In genomic region chr1:162822391-162823200, GRCh38 we compare ENCODE assay signal across 9 cellular contexts. TPM values are rescaled to one million over a fixed set of nuclear protein-coding genes. Genes with fewer than 3 reads are reported as not detected.
DNase-seq lines count a peak whose midpoint lies in the region; ATAC-seq and TF ChIP-seq lines count a peak whose summit lies in the region.
"Had no signal": no experiment of that assay in that cellular context is flagged by ENCODE, and none has a peak within 500 bp of the region (broad histone marks: within the 10 kb centered on the region; RNA-seq: fewer than 3 reads in every experiment).

No MANE protein-coding gene starts in this region.

- H3K4me3 Mint-ChIP-seq in Calu3 (ENCODE audit: low read depth, unreplicated experiment): peak overlapping the region; percentile 79
- H3K4me3 Mint-ChIP-seq in activated T-cell treated with anti-CD3 and anti-CD28 coated beads, Interleukin-2, amount 50 U/mL, for 24 hours: peak overlapping the region; percentile 66

- H3K36me3 ChIP-seq in cardiac muscle cell: no peaks in the 10 kb centered on the region
- no peaks in the 10 kb centered on the region for H3K36me3 ChIP-seq in ovary

- H3K27ac ChIP-seq in cardiac muscle cell: no peak overlapping the region
- H3K27ac ChIP-seq in ovary: no peak overlapping the region
- H3K27ac ChIP-seq: HL-60 had no signal

- peaks cover 31% of the 10 kb centered on the region for H3K4me1 Mint-ChIP-seq in Calu3 (ENCODE audit: low read depth, unreplicated experiment)
- peaks cover 23% of the 10 kb centered on the region for H3K4me1 Mint-ChIP-seq in activated T-cell treated with anti-CD3 and anti-CD28 coated beads, Interleukin-2, amount 50 U/mL, for 24 hours (ENCODE audit: low read depth)

- CTCF ChIA-PET in Calu3 (lab: Charles Lee): interaction anchor here (0.5 to 0.9 kb wide), 2 partner anchors 93 to 282 kb away, joined by 3 to 6 read pairs; no protein-coding TSS in a partner anchor

- BruUV-seq in Calu3 (replicated peaks; lab: Mats Ljungman, UMichigan): no TSS peak

- H3K36me3 Mint-ChIP-seq in Calu3 (ENCODE audit: insufficient read depth, unreplicated experiment): peaks cover 17% of the 10 kb centered on the region
- no peaks in the 10 kb centered on the region for H3K36me3 Mint-ChIP-seq in activated T-cell treated with anti-CD3 and anti-CD28 coated beads, Interleukin-2, amount 50 U/mL, for 24 hours (ENCODE audit: low read depth)

- ATAC-seq in HG02588 (IDR thresholded peaks at IDR 0.05; ENCODE audit: unreplicated experiment): no peak

- WGBS in ovary, 3 donors: 4 to 5% (median 5%) methylated on average over 44 of the region's 44 CpGs

- H3K9me3 Mint-ChIP-seq in Calu3 (ENCODE audit: low read depth, unreplicated experiment): no peaks in the 10 kb centered on the region
- no peaks in the 10 kb centered on the region for H3K9me3 Mint-ChIP-seq in activated T-cell treated with anti-CD3 and anti-CD28 coated beads, Interleukin-2, amount 50 U/mL, for 24 hours

- peak overlapping the region; percentile 60 for H3K27ac Mint-ChIP-seq in Calu3 (ENCODE audit: unreplicated experiment)
- H3K27ac Mint-ChIP-seq in activated T-cell treated with anti-CD3 and anti-CD28 coated beads, Interleukin-2, amount 50 U/mL, for 24 hours: peak overlapping the region; percentile 55

- TF ChIP-seq POLR2A in ovary (IDR thresholded peaks at IDR 0.05): no peak

- H3K4me1 ChIP-seq in cardiac muscle cell (ENCODE audit: low read depth): peaks cover 16% of the 10 kb centered on the region
- peaks cover 5% of the 10 kb centered on the region for H3K4me1 ChIP-seq in ovary (ENCODE audit: insufficient read depth)

- peak overlapping the region; percentile 28 for H3K4me3 ChIP-seq in cardiac muscle cell
- H3K4me3 ChIP-seq in ovary: peak overlapping the region; percentile 20

- DNase-seq in Calu3 (peak; percentile 51), M059J (ENCODE audit: low read depth) (peak; percentile 42), cardiac muscle cell (ENCODE audit: low read depth in 1 of 2, low spot score in 1 of 2) (peak in 1 of 2 donors; percentile 39), ovary (peak; percentile 13 to 57 (median 24)), SW 1271 (lab: John Stamatoyannopoulos, UW) (no peak)
- peak; percentile 29 for DNase-seq in activated T-cell treated with anti-CD3 and anti-CD28 coated beads, Interleukin-2, amount 50 U/mL, for 24 hours
- DNase-seq in stimulated activated CD4-positive, alpha-beta T cell treated with anti-CD3 and anti-CD28 coated beads, Interleukin-4, amount 100 ng/mL, for 24 hours: no peak

- H3K9me3 ChIP-seq in cardiac muscle cell (ENCODE audit: low read depth) (no peaks in the 10 kb centered on the region), ovary (no peaks in the 10 kb centered on the region)

- H3K27me3 ChIP-seq in cardiac muscle cell: peaks cover 19% of the 10 kb centered on the region
- no peaks in the 10 kb centered on the region for H3K27me3 ChIP-seq in ovary

- TF ChIP-seq CTCF in Calu3 (IDR thresholded peaks at IDR 0.05; ENCODE audit: unreplicated experiment): no peak
- peak; percentile 18 for TF ChIP-seq CTCF in cardiac muscle cell (IDR thresholded peaks at IDR 0.05; ENCODE audit: low read depth, low read length)
- no peak for TF ChIP-seq CTCF in ovary (IDR thresholded peaks at IDR 0.05)

- no peaks in the 10 kb centered on the region for H3K27me3 Mint-ChIP-seq in Calu3 (ENCODE audit: unreplicated experiment)
- H3K27me3 Mint-ChIP-seq in activated T-cell treated with anti-CD3 and anti-CD28 coated beads, Interleukin-2, amount 50 U/mL, for 24 hours: peaks cover 55% of the 10 kb centered on the region

- intact Hi-C loops in Calu3 (cut with micrococcal nuclease; ENCODE audit: unreplicated experiment): no loop called here
- intact Hi-C loops in ovary (cut with DNase I): no loop called here

- TF ChIP-seq EP300 in ovary (IDR thresholded peaks at IDR 0.05): no peak

RNA-seq across cellular contexts. Expression of gene HSD17B7, which starts 32.1 kb away (rescaled TPM):
- 50.6 and 59.3 TPM in 2 replicates for total RNA-seq in Calu3 (2022)
- 45.5 and 57.2 TPM in 2 replicates for total RNA-seq in M059J (2014; rRNA removed; shearing (Covaris generic))
- 12.7 and 23.6 TPM in 2 replicates for total RNA-seq in cardiac muscle cell
- 32.1 and 48.7 TPM in 2 replicates for polyA plus RNA-seq in cardiac muscle cell
- total RNA-seq in ovary: 10 to 100 TPM in 6 of 7 donors, 1 to 10 TPM in 1; 9.0 to 32.0 (median 12.8) TPM
- polyA plus RNA-seq in ovary: 10 to 100 TPM; 11.3 to 17.7 TPM

RNA-seq across cellular contexts. Expression of gene CCDC190, which starts 38.4 kb away (rescaled TPM):
- total RNA-seq in Calu3 (2022) (not detected in 2 replicates), cardiac muscle cell (not detected in 2 replicates), ovary (not detected)
- 1.7 and 4.0 TPM in 2 replicates for total RNA-seq in M059J (2014; rRNA removed; shearing (Covaris generic))
- polyA plus RNA-seq in cardiac muscle cell (not detected in 2 replicates), ovary (under 1 TPM in 1 of 2 donors, not detected in 1; 0.43 TPM)

Comparison
In these comparisons a context has a peak if more than half of its experiments do, and no peak if none do; other contexts are left out.
1. DNase-seq: peak in Calu3 (single experiment), M059J (single experiment), activated T-cell treated with anti-CD3 and anti-CD28 coated beads, Interleukin-2, amount 50 U/mL, for 24 hours (single experiment) and ovary (5 of 5); none in stimulated activated CD4-positive, alpha-beta T cell treated with anti-CD3 and anti-CD28 coated beads, Interleukin-4, amount 100 ng/mL, for 24 hours (single experiment) and SW 1271 (0 of 2).